In the genomic region with DNA sequence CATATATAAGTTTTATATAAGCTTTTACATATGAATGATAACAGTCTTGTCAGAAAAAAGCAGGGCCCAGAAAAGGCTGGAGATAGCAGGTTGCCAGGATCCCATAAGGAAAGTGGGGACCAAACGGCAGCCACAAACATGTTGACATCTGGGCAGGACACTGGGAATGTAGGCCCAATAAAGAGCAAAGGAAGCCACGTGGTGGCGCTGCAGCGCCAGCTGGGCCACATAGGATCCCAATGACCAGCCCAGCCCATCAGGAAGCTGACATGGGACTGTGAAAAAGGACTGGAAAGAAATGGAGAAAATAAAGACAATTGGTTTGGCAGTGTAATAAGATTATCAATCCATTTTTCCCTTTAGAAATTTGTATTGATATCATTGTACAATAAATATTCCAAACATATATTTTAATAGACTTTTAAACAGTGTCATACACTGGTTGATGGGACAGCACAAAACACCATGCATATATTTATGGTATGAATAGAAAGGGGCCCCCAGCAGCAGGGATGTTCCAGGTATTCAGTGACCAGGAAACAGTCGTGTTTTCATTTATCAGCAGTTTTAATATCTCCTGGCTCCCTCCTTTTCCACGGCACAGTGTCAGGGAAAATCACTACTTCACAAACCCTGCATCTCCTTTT, we compare ENCODE assay signal across 8 cellular contexts.
DNase-seq lines count a peak whose midpoint lies in the region; ATAC-seq and TF ChIP-seq lines count a peak whose summit lies in the region.

No MANE protein-coding gene starts in this region.

- H3K9me3 ChIP-seq in mucosa of descending colon, result no peaks in the 10 kb centered on the region

- TF ChIP-seq CTCF in epithelial cell of proximal tubule (conservative IDR thresholded peaks at IDR 0.05; ENCODE audit: low read depth, low read length) (peak; percentile 95), mucosa of descending colon (IDR thresholded peaks at IDR 0.05) (no peak)

- ATAC-seq in GM18867 (IDR thresholded peaks at IDR 0.05; ENCODE audit: unreplicated experiment) (peak; percentile 67), mucosa of descending colon (peak; percentile 97), HG02852 (IDR thresholded peaks at IDR 0.05; ENCODE audit: unreplicated experiment) (no peak)

- intact Hi-C loops in mucosa of descending colon (cut with DNase I, micrococcal nuclease), result loop anchor here in 1 of 2 donors (5.0 kb wide), 1 partner anchor 320 kb away; no protein-coding TSS in a partner anchor

- DNase-seq in AG20443 (ENCODE audit: low spot score) (peak; percentile 85), LHCN-M2 (ENCODE audit: low read depth) (peak; percentile 41), RKO (ENCODE audit: low spot score) (peak; percentile 71), epithelial cell of proximal tubule (ENCODE audit: low read depth) (no peak), mucosa of descending colon (peak; percentile 63 to 93 (median 88)), middle frontal gyrus (ENCODE audit: extremely low spot score, low spot score) (no peak)

- no peaks in the 10 kb centered on the region for H3K4me1 ChIP-seq in mucosa of descending colon (ENCODE audit: low read depth)

- H3K4me3 ChIP-seq in epithelial cell of proximal tubule (ENCODE audit: low read depth, low read length), result no peak overlapping the region
- H3K4me3 ChIP-seq in mucosa of descending colon, result no peak overlapping the region

- no peaks in the 10 kb centered on the region for H3K36me3 ChIP-seq in mucosa of descending colon (ENCODE audit: low read depth)

Comparison
In these comparisons a context has a peak if more than half of its experiments do, and no peak if none do; other contexts are left out.
1. DNase-seq: peak in AG20443 (single experiment), LHCN-M2 (single experiment), RKO (single experiment) and mucosa of descending colon (3 of 3); none in epithelial cell of proximal tubule (single experiment) and middle frontal gyrus (single experiment).